Comparison of ENCODE assay signal across 8 cellular contexts in genomic region chr7:6826151-6826550, GRCh38. TPM values are rescaled to one million over a fixed set of nuclear protein-coding genes. Genes with fewer than 3 reads are reported as not detected.
DNase-seq lines count a peak whose midpoint lies in the region; ATAC-seq, FAIRE-seq and TF ChIP-seq lines count a peak whose summit lies in the region.
"Not testable (repeated sequence)": the region's sequence is repeated elsewhere in the genome, so short reads cannot be mapped to it uniquely, and the experiment has no call there.

TSS of gene CCZ1B (minus strand) at chr7:6826275. CDS start at chr7:6826197, 78 bp downstream.

- peak within 1 kb of the TSS; percentile 47 to 87 (median 64) for H3K4me3 ChIP-seq in heart left ventricle
- peak within 1 kb of the TSS; percentile 41 to 68 (median 62) for H3K4me3 ChIP-seq in tibial nerve

- not testable (repeated sequence) for H3K4me1 ChIP-seq in heart left ventricle, tibial nerve

- H3K27me3 Mint-ChIP-seq in T-cell, progenitor cell of endocrine pancreas: not testable (repeated sequence)

- H3K27ac ChIP-seq in heart left ventricle (peak within 1 kb of the TSS in 11 of 12 donors; percentile 33 to 80 (median 61)), tibial nerve (peak within 1 kb of the TSS in 3 of 4 donors; percentile 64 to 75 (median 67))

- H3K4me3 Mint-ChIP-seq in T-cell = peak within 1 kb of the TSS; percentile 90 to 92 (median 91)
- H3K4me3 Mint-ChIP-seq in progenitor cell of endocrine pancreas (ENCODE audit: low read depth) = peak within 1 kb of the TSS; percentile 95

- intact Hi-C loops in heart left ventricle (cut with DNase I) = not testable (repeated sequence)

- peaks cover 0 to 17% (median 6%) of the 10 kb centered on the region in 9 donors for H3K36me3 ChIP-seq in heart left ventricle
- H3K36me3 ChIP-seq in tibial nerve = peaks cover 0 to 15% (median 4%) of the 10 kb centered on the region in 3 donors

- TF ChIP-seq POLR2A in GM12892 (IDR thresholded peaks at IDR 0.05; ENCODE audit: low read depth, low read length) = peak; percentile 47; the same call in 1 of the 2 replicates
- TF ChIP-seq POLR2A in heart left ventricle (IDR thresholded peaks at IDR 0.05); tibial nerve (IDR thresholded peaks at IDR 0.05): not testable (repeated sequence)

- peak in 7 of 12 donors; percentile 11 to 53 (median 30) for TF ChIP-seq CTCF in heart left ventricle (IDR thresholded peaks at IDR 0.05)
- TF ChIP-seq CTCF in progenitor cell of endocrine pancreas (IDR thresholded peaks at IDR 0.05; ENCODE audit: unreplicated experiment) = peak; percentile 35
- peak in 1 of 5 experiments; percentile 9 for TF ChIP-seq CTCF in tibial nerve (IDR thresholded peaks at IDR 0.05)

- POLR2A ChIA-PET in T-cell (lab: Charles Lee) = not testable (repeated sequence)

- not testable (repeated sequence) for DNase-seq in GM12892 (ENCODE audit: insufficient read length)
- DNase-seq in NCI-H1436 (lab: John Stamatoyannopoulos, UW) (peak; percentile 73), T-cell (peak; percentile 72 to 90 (median 85)), heart left ventricle (peak; percentile 84 to 92 (median 86)), progenitor cell of endocrine pancreas (ENCODE audit: low spot score, unreplicated experiment) (peak; percentile 58), tibial nerve (ENCODE audit: low spot score in 2 of 2) (peak; percentile 34 to 39)
- DNase-seq in activated naive CD8-positive, alpha-beta T cell treated with anti-CD3 and anti-CD28 coated beads, Interleukin-2, amount 50 U/mL, for 16 hours (ENCODE audit: low read depth, low spot score) = peak; percentile 80

- H3K27ac Mint-ChIP-seq in T-cell = peak within 1 kb of the TSS; percentile 92 to 95
- H3K27ac Mint-ChIP-seq in progenitor cell of endocrine pancreas = peak within 1 kb of the TSS; percentile 98

- ATAC-seq in HG02798 (IDR thresholded peaks at IDR 0.05; ENCODE audit: poor library complexity, unreplicated experiment) (peak; percentile 100), T-cell (replicated peaks in 1 of 4) (peak; percentile 92 to 98 (median 94)), heart left ventricle (peak; percentile 97 to 99 (median 98))

- 3 to 7% (median 5%) methylated on average over 13 to 26 of the region's 35 CpGs for WGBS in heart left ventricle, 4 donors
- 4 to 9% methylated on average over 15 to 19 of the region's 35 CpGs for WGBS in tibial nerve, 2 donors

- peaks cover 0 to 13% (median 12%) of the 10 kb centered on the region in 3 donors for H3K4me1 Mint-ChIP-seq in T-cell
- H3K4me1 Mint-ChIP-seq in progenitor cell of endocrine pancreas (ENCODE audit: low read depth) = not testable (repeated sequence)

- H3K9me3 Mint-ChIP-seq in T-cell; progenitor cell of endocrine pancreas (ENCODE audit: low read depth): not testable (repeated sequence)

- CTCF ChIA-PET in T-cell (lab: Charles Lee) = not testable (repeated sequence)

- H3K36me3 Mint-ChIP-seq in T-cell; progenitor cell of endocrine pancreas (ENCODE audit: insufficient read depth): not testable (repeated sequence)

- not testable (repeated sequence) for H3K27me3 ChIP-seq in heart left ventricle, tibial nerve

- peak; percentile 78 for FAIRE-seq in GM12892 (lab: Jason Lieb, UNC)

- peak in 1 of 2 donors; percentile 21 for TF ChIP-seq EP300 in tibial nerve (IDR thresholded peaks at IDR 0.05)

- not testable (repeated sequence) for H3K9me3 ChIP-seq in heart left ventricle, tibial nerve

RNA-seq across cellular contexts. Expression of gene CCZ1B, which starts in this region (rescaled TPM):
- 34.2 TPM for polyA plus RNA-seq in GM12892 (2012; ENCODE audit: missing spikeins)
- 10 to 100 TPM; 60.1 to 95.5 (median 85.1) TPM for total RNA-seq in T-cell
- 10 to 100 TPM; 12.8 to 42.2 (median 24.4) TPM for total RNA-seq in heart left ventricle
- polyA plus RNA-seq in heart left ventricle = 10 to 100 TPM; 22.8 to 23.8 TPM
- total RNA-seq in progenitor cell of endocrine pancreas = 71.5 and 83.6 TPM in 2 replicates
- total RNA-seq in tibial nerve = 100 to 1,000 TPM in 1 of 4 donors, 10 to 100 TPM in 3; 45.7 to 136 (median 69.7) TPM
